Comparison of ENCODE assay signal across 20 cellular contexts in genomic region chr1:9211291-9211811, GRCh38. TPM values are rescaled to one million over a fixed set of nuclear protein-coding genes. Genes with fewer than 3 reads are reported as not detected.
A peak's percentile ranks its signal among the peaks of the same experiment; 100 is the strongest.
DNase-seq lines count a peak whose midpoint lies in the region; ATAC-seq, FAIRE-seq and TF ChIP-seq lines count a peak whose summit lies in the region.
"Had no signal": no experiment of that assay in that cellular context is flagged by ENCODE, and none has a peak within 500 bp of the region (broad histone marks: within the 10 kb centered on the region; RNA-seq: fewer than 3 reads in every experiment).

No MANE protein-coding gene starts in this region.

- CTCF ChIA-PET in activated CD4-positive, alpha-beta memory T cell treated with anti-CD3 and anti-CD28 coated beads, Interleukin-2, amount 10 ng/mL, durations not matched to agents 7 days and 5 days (lab: Charles Lee), result no interaction called here

- peak; percentile 45 for DNase-seq in H54 (ENCODE audit: insufficient read length, low spot score)
- peak; percentile 85 for DNase-seq in RCC 7860 (ENCODE audit: low spot score)
- no peak for DNase-seq in endodermal cell
- peak; percentile 91 for DNase-seq in non-pigmented ciliary epithelial cell (ENCODE audit: low read depth)
- DNase-seq in foreskin keratinocyte, result no peak
- DNase-seq in activated CD4-positive, alpha-beta memory T cell treated with anti-CD3 and anti-CD28 coated beads, Interleukin-2, amount 10 ng/mL, durations not matched to agents 7 days and 5 days, result no peak
- DNase-seq in GM10266 (ENCODE audit: extremely low spot score), result no peak
- DNase-seq: activated CD4-positive, alpha-beta memory T cell treated with anti-CD3 and anti-CD28 coated beads for 36 hours; DMS153; effector CD4-positive, alpha-beta T cell; foreskin melanocyte; NCI-H1436; NCI-H446; nucleus accumbens had no signal

- no peaks in the 10 kb centered on the region for H3K36me3 Mint-ChIP-seq in endodermal cell (ENCODE audit: low read depth)
- H3K36me3 Mint-ChIP-seq in activated CD4-positive, alpha-beta memory T cell treated with anti-CD3 and anti-CD28 coated beads, Interleukin-2, amount 10 ng/mL, durations not matched to agents 7 days and 5 days (ENCODE audit: low read depth), result no peaks in the 10 kb centered on the region
- H3K36me3 Mint-ChIP-seq: activated CD4-positive, alpha-beta memory T cell treated with anti-CD3 and anti-CD28 coated beads for 36 hours had no signal

- TF ChIP-seq POLR2A in H54 (IDR thresholded peaks at IDR 0.05; ENCODE audit: low read depth, low read length), result no peak

- H3K9me3 ChIP-seq in endodermal cell (ENCODE audit: control insufficient read depth, low read length), result no peaks in the 10 kb centered on the region
- H3K9me3 ChIP-seq: vagina had no signal

- H3K4me1 ChIP-seq in endodermal cell (ENCODE audit: control insufficient read depth, insufficient read depth, low read length) (no peaks in the 10 kb centered on the region), foreskin keratinocyte (no peaks in the 10 kb centered on the region)
- H3K4me1 ChIP-seq: vagina had no signal

- no peak overlapping the region for H3K4me3 ChIP-seq in endodermal cell (ENCODE audit: low read length)
- H3K4me3 ChIP-seq: GM23338, skin epidermis, vagina had no signal

- no peak overlapping the region for H3K9ac ChIP-seq in endodermal cell (ENCODE audit: extremely low read depth, low read length, poor library complexity, severe bottlenecking)

- no peak for TF ChIP-seq CTCF in endodermal cell (conservative IDR thresholded peaks at IDR 0.05)
- no peak for TF ChIP-seq CTCF in foreskin keratinocyte (conservative IDR thresholded peaks at IDR 0.05)
- no peak for TF ChIP-seq CTCF in GM10266 (IDR thresholded peaks at IDR 0.05; ENCODE audit: control insufficient read depth, insufficient read depth, low read depth, missing control alignments)

- peaks cover 12% of the 10 kb centered on the region for H3K27me3 Mint-ChIP-seq in endodermal cell (ENCODE audit: insufficient read depth)
- peaks cover 21% of the 10 kb centered on the region for H3K27me3 Mint-ChIP-seq in activated CD4-positive, alpha-beta memory T cell treated with anti-CD3 and anti-CD28 coated beads, Interleukin-2, amount 10 ng/mL, durations not matched to agents 7 days and 5 days

- no peaks in the 10 kb centered on the region for H3K27me3 ChIP-seq in endodermal cell (ENCODE audit: control insufficient read depth, insufficient read depth, low read length, poor library complexity, severe bottlenecking)
- H3K27me3 ChIP-seq in foreskin keratinocyte, result no peaks in the 10 kb centered on the region
- H3K27me3 ChIP-seq: vagina had no signal

- POLR2A ChIA-PET in activated CD4-positive, alpha-beta memory T cell treated with anti-CD3 and anti-CD28 coated beads, Interleukin-2, amount 10 ng/mL, durations not matched to agents 7 days and 5 days (lab: Charles Lee), result no interaction called here

- H3K27ac Mint-ChIP-seq in endodermal cell, result peak overlapping the region; percentile 53
- no peak overlapping the region for H3K27ac Mint-ChIP-seq in activated CD4-positive, alpha-beta memory T cell treated with anti-CD3 and anti-CD28 coated beads, Interleukin-2, amount 10 ng/mL, durations not matched to agents 7 days and 5 days
- H3K27ac Mint-ChIP-seq: activated CD4-positive, alpha-beta memory T cell treated with anti-CD3 and anti-CD28 coated beads for 36 hours; B cell; GM23338; stimulated activated naive CD8-positive, alpha-beta T cell treated with anti-CD3 and anti-CD28 coated beads, Interleukin-15, Interleukin-2, amounts not matched to agents 100 ng/mL and 50 ng/mL, for 24 hours had no signal

- no peaks in the 10 kb centered on the region for H3K9me3 Mint-ChIP-seq in endodermal cell
- H3K9me3 Mint-ChIP-seq in activated CD4-positive, alpha-beta memory T cell treated with anti-CD3 and anti-CD28 coated beads, Interleukin-2, amount 10 ng/mL, durations not matched to agents 7 days and 5 days, result no peaks in the 10 kb centered on the region
- H3K9me3 Mint-ChIP-seq: activated CD4-positive, alpha-beta memory T cell treated with anti-CD3 and anti-CD28 coated beads for 36 hours; GM23338; stimulated activated naive CD8-positive, alpha-beta T cell treated with anti-CD3 and anti-CD28 coated beads, Interleukin-15, Interleukin-2, amounts not matched to agents 100 ng/mL and 50 ng/mL, for 24 hours had no signal

- no peaks in the 10 kb centered on the region for H3K4me1 Mint-ChIP-seq in endodermal cell
- H3K4me1 Mint-ChIP-seq in activated CD4-positive, alpha-beta memory T cell treated with anti-CD3 and anti-CD28 coated beads, Interleukin-2, amount 10 ng/mL, durations not matched to agents 7 days and 5 days, result peaks cover 8% of the 10 kb centered on the region
- H3K4me1 Mint-ChIP-seq: B cell had no signal

- 65 to 83% methylated on average over 5 to 13 of the region's 13 CpGs for WGBS in endodermal cell (ENCODE audit: insufficient coverage in 1 of 2, insufficient read length in 1 of 2), 2 experiments

- no peaks in the 10 kb centered on the region for H3K36me3 ChIP-seq in endodermal cell (ENCODE audit: control insufficient read depth, insufficient read depth, low read length)
- H3K36me3 ChIP-seq: vagina had no signal

- no peak overlapping the region for H3K4me3 Mint-ChIP-seq in endodermal cell
- no peak overlapping the region for H3K4me3 Mint-ChIP-seq in activated CD4-positive, alpha-beta memory T cell treated with anti-CD3 and anti-CD28 coated beads, Interleukin-2, amount 10 ng/mL, durations not matched to agents 7 days and 5 days
- H3K4me3 Mint-ChIP-seq: activated CD4-positive, alpha-beta memory T cell treated with anti-CD3 and anti-CD28 coated beads for 36 hours; B cell; GM23338; stimulated activated naive CD8-positive, alpha-beta T cell treated with anti-CD3 and anti-CD28 coated beads, Interleukin-15, Interleukin-2, amounts not matched to agents 100 ng/mL and 50 ng/mL, for 24 hours had no signal

- peak; percentile 87 for FAIRE-seq in H54 (lab: Jason Lieb, UNC)
- peak; percentile 56 for FAIRE-seq in RCC 7860 (lab: Jason Lieb, UNC)

- ATAC-seq in foreskin keratinocyte (no peak), GM18519 (IDR thresholded peaks at IDR 0.05; ENCODE audit: low FRiP score, unreplicated experiment) (no peak)
- ATAC-seq: GM23338 had no signal

- H3K27ac ChIP-seq in endodermal cell (ENCODE audit: low read depth, low read length) (no peak overlapping the region), foreskin keratinocyte (no peak overlapping the region)
- H3K27ac ChIP-seq: vagina had no signal

RNA-seq across cellular contexts. Expression of gene H6PD, which starts 23.2 kb away (rescaled TPM):
- total RNA-seq in endodermal cell (10 to 100 TPM; 21.5 to 34.4 TPM), foreskin keratinocyte (5.0 and 8.7 TPM in 2 replicates)
- polyA plus RNA-seq in endodermal cell (2013, experiment 1 of 2), result 14.8 TPM
- 14.2 TPM for polyA plus RNA-seq in endodermal cell (2013, experiment 2 of 2)
- polyA plus RNA-seq in foreskin keratinocyte, result 1.8 and 2.9 TPM in 2 replicates
- 10 to 100 TPM; 12.9 to 13.2 TPM for total RNA-seq in activated CD4-positive, alpha-beta memory T cell treated with anti-CD3 and anti-CD28 coated beads, Interleukin-2, amount 10 ng/mL, durations not matched to agents 7 days and 5 days

Comparison
In these comparisons a context has a peak if more than half of its experiments do, and no peak if none do; other contexts are left out.
1. DNase-seq: peak in H54 (single experiment), RCC 7860 (single experiment) and non-pigmented ciliary epithelial cell (single experiment); none in endodermal cell (single experiment), foreskin keratinocyte (0 of 2), activated CD4-positive, alpha-beta memory T cell treated with anti-CD3 and anti-CD28 coated beads, Interleukin-2, amount 10 ng/mL, durations not matched to agents 7 days and 5 days (single experiment) and GM10266 (single experiment).